In genomic region chr6:113758214-113758613, GRCh38 we compare ENCODE assay signal across 7 cellular contexts.
"Had no signal": no experiment of that assay in that cellular context is flagged by ENCODE, and none has a peak within 500 bp of the region (broad histone marks: within the 10 kb centered on the region; RNA-seq: fewer than 3 reads in every experiment).

No MANE protein-coding gene starts in this region.

- H3K27me3 Mint-ChIP-seq: IgD-negative memory B cell had no signal

- H3K4me1 ChIP-seq: HAP-1 had no signal

- H3K9ac ChIP-seq: GM23248 had no signal

- H3K9me3 Mint-ChIP-seq: HFFc6, IgD-negative memory B cell had no signal

- H3K36me3 Mint-ChIP-seq: IgD-negative memory B cell had no signal

- H3K4me3 ChIP-seq: GM23248, HAP-1 had no signal

- ATAC-seq: HCT116 had no signal

- H3K4me3 Mint-ChIP-seq: HFFc6, IgD-negative memory B cell had no signal

- H3K27ac Mint-ChIP-seq: HFFc6 had no signal

- H2AFZ ChIP-seq: GM23248 had no signal

- H3K36me3 ChIP-seq: HAP-1 had no signal

- DNase-seq: GM23248, GOT3, H7, HFFc6 had no signal

- H3K27ac ChIP-seq: GM23248 had no signal
